12 cellular contexts compared by ENCODE assay signal in the genomic region with DNA sequence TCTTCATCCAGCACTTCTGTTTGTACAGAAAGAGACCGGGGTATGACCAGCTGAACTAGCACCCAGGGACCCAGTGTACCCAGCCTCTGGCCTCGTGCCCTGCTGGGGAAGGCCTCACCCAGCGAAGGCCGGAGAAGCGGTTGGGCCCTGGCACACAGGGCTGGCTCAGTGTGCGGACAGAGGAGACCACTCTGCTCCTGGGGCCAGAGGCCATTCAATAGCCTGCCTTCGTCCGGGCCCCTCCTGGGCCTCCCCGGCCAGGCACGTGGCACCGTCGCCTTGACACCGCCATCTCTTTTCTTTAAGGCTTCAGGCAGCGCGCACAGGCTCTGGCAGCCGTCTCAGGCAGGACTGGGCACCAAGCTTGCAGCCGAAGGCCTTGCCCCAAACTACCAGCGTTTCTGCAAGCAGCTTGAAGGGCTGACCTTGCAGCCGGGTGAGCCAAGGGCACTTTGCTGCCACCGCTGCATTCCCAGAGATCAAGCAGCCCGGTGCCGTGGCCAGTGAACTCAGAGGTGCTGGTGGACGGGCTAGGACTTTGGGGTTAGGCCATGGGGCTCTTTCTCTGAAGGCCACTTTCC. TPM values are rescaled to one million over a fixed set of nuclear protein-coding genes. Genes with fewer than 3 reads are reported as not detected.
DNase-seq lines count a peak whose midpoint lies in the region; ATAC-seq and TF ChIP-seq lines count a peak whose summit lies in the region.
"Had no signal": no experiment of that assay in that cellular context is flagged by ENCODE, and none has a peak within 500 bp of the region (broad histone marks: within the 10 kb centered on the region; RNA-seq: fewer than 3 reads in every experiment).

No MANE protein-coding gene starts in this region.

- POLR2A ChIA-PET in A673 (lab: Charles Lee; ENCODE audit: low non-redundant PET): no interaction called here

- no peaks in the 10 kb centered on the region for H3K4me1 ChIP-seq in A673 (ENCODE audit: insufficient read depth, low read length, poor library complexity, severe bottlenecking)
- peaks cover 25% of the 10 kb centered on the region for H3K4me1 ChIP-seq in body of pancreas
- H3K4me1 ChIP-seq in right cardiac atrium (ENCODE audit: control insufficient read depth, insufficient read depth, low read length): peaks cover 4% of the 10 kb centered on the region
- H3K4me1 ChIP-seq in psoas muscle: peaks cover 18% of the 10 kb centered on the region

- intact Hi-C loops in A673 (cut with micrococcal nuclease; ENCODE audit: unreplicated experiment) (no loop called here), body of pancreas (cut with DNase I) (no loop called here), right cardiac atrium (cut with DNase I) (no loop called here), psoas muscle (cut with DNase I) (no loop called here)

- 77 to 95% methylated on average over 2 to 23 of the region's 23 CpGs for WGBS in body of pancreas, 2 donors
- 74% methylated on average over 23 of the region's 23 CpGs for WGBS in right cardiac atrium
- 41 to 60% (median 56%) methylated on average over 23 of the region's 23 CpGs for WGBS in psoas muscle, 3 donors

- no peaks in the 10 kb centered on the region for H3K9me3 ChIP-seq in A673 (ENCODE audit: low read depth, low read length, poor library complexity, severe bottlenecking)
- H3K9me3 ChIP-seq in body of pancreas: no peaks in the 10 kb centered on the region
- H3K9me3 ChIP-seq in right cardiac atrium (ENCODE audit: control insufficient read depth, low read length): no peaks in the 10 kb centered on the region
- H3K9me3 ChIP-seq in psoas muscle: no peaks in the 10 kb centered on the region

- no peak for TF ChIP-seq POLR2A in body of pancreas (IDR thresholded peaks at IDR 0.05)

- no peaks in the 10 kb centered on the region for H3K27me3 ChIP-seq in A673 (replicated peaks; ENCODE audit: insufficient read depth, low read depth, low read length, poor library complexity)
- no peaks in the 10 kb centered on the region for H3K27me3 ChIP-seq in body of pancreas
- H3K27me3 ChIP-seq in right cardiac atrium (ENCODE audit: control insufficient read depth, insufficient read depth): no peaks in the 10 kb centered on the region
- H3K27me3 ChIP-seq in psoas muscle (ENCODE audit: insufficient read depth in 3 of 3, low read length in 2 of 3): no peaks in the 10 kb centered on the region

- CTCF ChIA-PET in A673 (lab: Charles Lee): no interaction called here

- no peak for DNase-seq in A673 (ENCODE audit: low spot score)
- no peak for DNase-seq in body of pancreas
- DNase-seq in right cardiac atrium: peak in 2 of 3 donors; percentile 48 to 74
- peak in 1 of 2 donors; percentile 70 for DNase-seq in psoas muscle
- no peak for DNase-seq in SHP77 treated with DMSO at 0.1 percent for 48 hours (lab: John Stamatoyannopoulos, UW)
- DNase-seq in NCI-H524 treated with DMSO at 0.1 percent for 48 hours (lab: John Stamatoyannopoulos, UW): no peak
- no peak for DNase-seq in cortex of kidney (lab: John Stamatoyannopoulos, UW)
- DNase-seq: activated naive CD8-positive, alpha-beta T cell treated with anti-CD3 and anti-CD28 coated beads, Interleukin-2, amount 50 U/mL, for 24 hours; NCI-H2081; stimulated activated CD4-positive, alpha-beta T cell treated with anti-CD3 and anti-CD28 coated beads, Interleukin-4, amount 100 ng/mL, for 4 hours had no signal

- H3K36me3 ChIP-seq in A673 (ENCODE audit: insufficient read depth, low read length, poor library complexity, severe bottlenecking) (peaks cover 13% of the 10 kb centered on the region), body of pancreas (replicated peaks in 1 of 2; ENCODE audit: insufficient read depth in 1 of 2, low read depth in 2 of 2) (peaks cover 8 to 10% of the 10 kb centered on the region in 2 donors), psoas muscle (ENCODE audit: insufficient read depth in 1 of 2, low read depth in 1 of 2) (peaks cover 2 to 71% of the 10 kb centered on the region in 2 donors)

- BruUV-seq in A673 (replicated peaks; lab: Mats Ljungman, UMichigan): no TSS peak

- peak overlapping the region; percentile 52 for H3K27ac ChIP-seq in A673 (ENCODE audit: low read depth, low read length, poor library complexity, severe bottlenecking)
- peak overlapping the region in 2 of 4 donors; percentile 66 to 79 for H3K27ac ChIP-seq in body of pancreas
- H3K27ac ChIP-seq in right cardiac atrium (ENCODE audit: low read length): peak overlapping the region; percentile 63
- peak overlapping the region; percentile 74 for H3K27ac ChIP-seq in psoas muscle

- ATAC-seq in body of pancreas (peak; percentile 19), right cardiac atrium (peak; percentile 17 to 18), psoas muscle (peak; percentile 19 to 56 (median 44)), GM21515 (IDR thresholded peaks at IDR 0.05; ENCODE audit: unreplicated experiment) (no peak)
- ATAC-seq: activated naive CD8-positive, alpha-beta T cell treated with anti-CD3 and anti-CD28 coated beads, Interleukin-2, amount 50 U/mL, for 24 hours; GM12878 had no signal

- H3K4me3 ChIP-seq in A673 (ENCODE audit: low read depth, low read length, poor library complexity, severe bottlenecking) (no peak overlapping the region), body of pancreas (no peak overlapping the region), right cardiac atrium (ENCODE audit: low read length) (no peak overlapping the region), psoas muscle (no peak overlapping the region)
- H3K4me3 ChIP-seq: GM12878 had no signal

- TF ChIP-seq CTCF in A673 (conservative IDR thresholded peaks at IDR 0.05; ENCODE audit: low read depth, low read length): no peak
- no peak for TF ChIP-seq CTCF in body of pancreas (IDR thresholded peaks at IDR 0.05)
- no peak for TF ChIP-seq CTCF in psoas muscle (IDR thresholded peaks at IDR 0.05)

RNA-seq across cellular contexts. Expression of a gene that starts 8.0 kb away (rescaled TPM):
- total RNA-seq in A673 (2021) (79.0 and 92.5 TPM in 2 replicates), body of pancreas (10 to 100 TPM; 72.9 to 82.7 TPM), right cardiac atrium (100 to 1,000 TPM; 156 to 184 (median 181) TPM), psoas muscle (10 to 100 TPM; 20.4 to 23.9 (median 22.8) TPM)
- polyA plus RNA-seq in right cardiac atrium (248 TPM), psoas muscle (10 to 100 TPM; 30.3 to 75.7 (median 40.1) TPM)

RNA-seq across cellular contexts. Expression of a gene that starts 8.2 kb away (rescaled TPM):
- 68.7 and 70.9 TPM in 2 replicates for total RNA-seq in A673 (2021)
- 1 to 10 TPM; 5.9 to 8.3 TPM for total RNA-seq in body of pancreas
- total RNA-seq in right cardiac atrium: 10 to 100 TPM; 55.2 to 59.7 (median 56.4) TPM
- polyA plus RNA-seq in right cardiac atrium: 137 TPM
- 100 to 1,000 TPM in 1 of 4 donors, 10 to 100 TPM in 3; 91.6 to 135 (median 97.0) TPM for total RNA-seq in psoas muscle
- 100 to 1,000 TPM; 247 to 270 (median 264) TPM for polyA plus RNA-seq in psoas muscle

RNA-seq across cellular contexts. Expression of a gene that starts 23.8 kb away (rescaled TPM):
- 12.6 and 14.3 TPM in 2 replicates for total RNA-seq in A673 (2021)
- 10 to 100 TPM; 15.8 to 29.3 TPM for total RNA-seq in body of pancreas
- 10 to 100 TPM in 1 of 4 donors, 1 to 10 TPM in 3; 7.7 to 10.5 (median 8.4) TPM for total RNA-seq in right cardiac atrium
- 7.4 TPM for polyA plus RNA-seq in right cardiac atrium
- 10 to 100 TPM; 10.1 to 14.9 (median 11.0) TPM for total RNA-seq in psoas muscle
- polyA plus RNA-seq in psoas muscle: 10 to 100 TPM in 1 of 3 donors, 1 to 10 TPM in 2; 7.3 to 32.7 (median 9.2) TPM

RNA-seq across cellular contexts. Expression of a gene that starts 24.4 kb away (rescaled TPM):
- total RNA-seq in A673 (2021) (20.0 and 22.2 TPM in 2 replicates), body of pancreas (10 to 100 TPM; 10.4 to 15.2 TPM), right cardiac atrium (1 to 10 TPM; 4.6 to 5.8 (median 4.9) TPM), psoas muscle (1 to 10 TPM; 1.7 to 3.8 (median 2.3) TPM)
- polyA plus RNA-seq in right cardiac atrium (2.9 TPM), psoas muscle (1 to 10 TPM; 2.0 to 2.5 (median 2.2) TPM)

RNA-seq across cellular contexts. Expression of a gene that starts 35.6 kb away (rescaled TPM):
- total RNA-seq in A673 (2021) (0.45 and 1.4 TPM in 2 replicates), body of pancreas (under 1 TPM; 0.52 to 0.99 TPM), right cardiac atrium (10 to 100 TPM in 1 of 4 donors, 1 to 10 TPM in 3; 5.8 to 12.5 (median 8.2) TPM), psoas muscle (10 to 100 TPM; 29.7 to 76.7 (median 35.7) TPM)
- polyA plus RNA-seq in right cardiac atrium (9.1 TPM), psoas muscle (100 to 1,000 TPM in 1 of 3 donors, 10 to 100 TPM in 2; 15.5 to 138 (median 30.5) TPM)

Comparison
In these comparisons a context has a peak if more than half of its experiments do, and no peak if none do; other contexts are left out.
1. DNase-seq: peak in right cardiac atrium (2 of 3); none in A673 (single experiment), body of pancreas (0 of 4), SHP77 treated with DMSO at 0.1 percent for 48 hours (single experiment), NCI-H524 treated with DMSO at 0.1 percent for 48 hours (single experiment) and cortex of kidney (single experiment).